1 cellular context compared by ENCODE assay signal in the genomic region with DNA sequence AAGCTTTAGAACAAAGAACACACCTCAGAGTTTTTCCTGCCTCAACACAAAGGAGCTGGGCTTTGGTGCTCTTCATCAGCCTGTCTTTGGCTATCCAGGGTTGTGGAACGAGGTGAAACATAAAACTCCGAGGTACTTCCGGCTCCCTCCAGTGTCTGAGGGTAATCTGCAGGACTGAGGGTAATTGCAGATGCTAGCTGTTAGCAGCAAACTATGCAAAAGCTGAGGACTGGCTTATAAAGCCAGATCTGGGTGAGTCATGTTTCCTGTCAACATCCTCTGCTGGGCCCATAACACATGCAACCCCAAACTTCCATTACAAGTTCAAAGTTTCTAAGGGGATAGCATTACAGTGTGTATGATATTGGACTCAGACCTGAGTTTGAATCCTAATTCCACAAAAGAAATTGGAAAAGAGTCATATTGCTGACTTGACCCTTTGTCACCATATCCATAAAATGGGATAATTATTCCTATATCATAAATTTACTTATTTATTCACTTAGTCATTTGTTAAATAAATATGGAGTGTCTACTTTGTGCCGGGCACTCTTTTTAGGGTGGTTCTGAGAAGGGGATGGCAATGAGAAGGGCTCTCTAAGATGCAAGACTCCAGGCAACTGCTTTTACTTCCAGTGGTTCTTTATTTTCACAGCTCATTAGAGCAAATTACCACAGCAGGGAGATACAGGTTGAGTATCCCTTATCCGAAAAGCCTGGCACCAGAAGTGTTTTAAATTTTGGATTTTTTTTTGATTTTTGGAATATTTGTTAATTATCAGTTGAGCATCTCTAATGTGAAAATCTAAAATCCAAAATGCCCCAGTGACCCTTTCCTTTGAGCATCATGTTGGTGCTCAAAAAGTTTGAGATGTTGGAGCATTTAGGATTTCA.
TF ChIP-seq lines count a peak whose summit lies in the region.

No MANE protein-coding gene starts in this region.

TF ChIP-seq in HepG2, 621 proteins besides CTCF, POLR2A, EP300 and RAD21 (continues in another document):
- peak; percentile 25; the same call in 1 of the 2 replicates for TF ChIP-seq ZNF652 (CRISPR knock-in tag; IDR thresholded peaks at IDR 0.05; ENCODE audit: borderline replicate concordance, low read depth)
- 0 out of 2 replicates have a peak, but pooled peaks have one; percentile 22 for TF ChIP-seq NFIC (IDR thresholded peaks at IDR 0.05; ENCODE audit: low read length)
- TF ChIP-seq, protein P1, sequence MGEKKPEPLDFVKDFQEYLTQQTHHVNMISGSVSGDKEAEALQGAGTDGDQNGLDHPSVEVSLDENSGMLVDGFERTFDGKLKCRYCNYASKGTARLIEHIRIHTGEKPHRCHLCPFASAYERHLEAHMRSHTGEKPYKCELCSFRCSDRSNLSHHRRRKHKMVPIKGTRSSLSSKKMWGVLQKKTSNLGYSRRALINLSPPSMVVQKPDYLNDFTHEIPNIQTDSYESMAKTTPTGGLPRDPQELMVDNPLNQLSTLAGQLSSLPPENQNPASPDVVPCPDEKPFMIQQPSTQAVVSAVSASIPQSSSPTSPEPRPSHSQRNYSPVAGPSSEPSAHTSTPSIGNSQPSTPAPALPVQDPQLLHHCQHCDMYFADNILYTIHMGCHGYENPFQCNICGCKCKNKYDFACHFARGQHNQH (CRISPR knock-in tag; IDR thresholded peaks at IDR 0.05), result peak; percentile 68
- TF ChIP-seq, protein P2, sequence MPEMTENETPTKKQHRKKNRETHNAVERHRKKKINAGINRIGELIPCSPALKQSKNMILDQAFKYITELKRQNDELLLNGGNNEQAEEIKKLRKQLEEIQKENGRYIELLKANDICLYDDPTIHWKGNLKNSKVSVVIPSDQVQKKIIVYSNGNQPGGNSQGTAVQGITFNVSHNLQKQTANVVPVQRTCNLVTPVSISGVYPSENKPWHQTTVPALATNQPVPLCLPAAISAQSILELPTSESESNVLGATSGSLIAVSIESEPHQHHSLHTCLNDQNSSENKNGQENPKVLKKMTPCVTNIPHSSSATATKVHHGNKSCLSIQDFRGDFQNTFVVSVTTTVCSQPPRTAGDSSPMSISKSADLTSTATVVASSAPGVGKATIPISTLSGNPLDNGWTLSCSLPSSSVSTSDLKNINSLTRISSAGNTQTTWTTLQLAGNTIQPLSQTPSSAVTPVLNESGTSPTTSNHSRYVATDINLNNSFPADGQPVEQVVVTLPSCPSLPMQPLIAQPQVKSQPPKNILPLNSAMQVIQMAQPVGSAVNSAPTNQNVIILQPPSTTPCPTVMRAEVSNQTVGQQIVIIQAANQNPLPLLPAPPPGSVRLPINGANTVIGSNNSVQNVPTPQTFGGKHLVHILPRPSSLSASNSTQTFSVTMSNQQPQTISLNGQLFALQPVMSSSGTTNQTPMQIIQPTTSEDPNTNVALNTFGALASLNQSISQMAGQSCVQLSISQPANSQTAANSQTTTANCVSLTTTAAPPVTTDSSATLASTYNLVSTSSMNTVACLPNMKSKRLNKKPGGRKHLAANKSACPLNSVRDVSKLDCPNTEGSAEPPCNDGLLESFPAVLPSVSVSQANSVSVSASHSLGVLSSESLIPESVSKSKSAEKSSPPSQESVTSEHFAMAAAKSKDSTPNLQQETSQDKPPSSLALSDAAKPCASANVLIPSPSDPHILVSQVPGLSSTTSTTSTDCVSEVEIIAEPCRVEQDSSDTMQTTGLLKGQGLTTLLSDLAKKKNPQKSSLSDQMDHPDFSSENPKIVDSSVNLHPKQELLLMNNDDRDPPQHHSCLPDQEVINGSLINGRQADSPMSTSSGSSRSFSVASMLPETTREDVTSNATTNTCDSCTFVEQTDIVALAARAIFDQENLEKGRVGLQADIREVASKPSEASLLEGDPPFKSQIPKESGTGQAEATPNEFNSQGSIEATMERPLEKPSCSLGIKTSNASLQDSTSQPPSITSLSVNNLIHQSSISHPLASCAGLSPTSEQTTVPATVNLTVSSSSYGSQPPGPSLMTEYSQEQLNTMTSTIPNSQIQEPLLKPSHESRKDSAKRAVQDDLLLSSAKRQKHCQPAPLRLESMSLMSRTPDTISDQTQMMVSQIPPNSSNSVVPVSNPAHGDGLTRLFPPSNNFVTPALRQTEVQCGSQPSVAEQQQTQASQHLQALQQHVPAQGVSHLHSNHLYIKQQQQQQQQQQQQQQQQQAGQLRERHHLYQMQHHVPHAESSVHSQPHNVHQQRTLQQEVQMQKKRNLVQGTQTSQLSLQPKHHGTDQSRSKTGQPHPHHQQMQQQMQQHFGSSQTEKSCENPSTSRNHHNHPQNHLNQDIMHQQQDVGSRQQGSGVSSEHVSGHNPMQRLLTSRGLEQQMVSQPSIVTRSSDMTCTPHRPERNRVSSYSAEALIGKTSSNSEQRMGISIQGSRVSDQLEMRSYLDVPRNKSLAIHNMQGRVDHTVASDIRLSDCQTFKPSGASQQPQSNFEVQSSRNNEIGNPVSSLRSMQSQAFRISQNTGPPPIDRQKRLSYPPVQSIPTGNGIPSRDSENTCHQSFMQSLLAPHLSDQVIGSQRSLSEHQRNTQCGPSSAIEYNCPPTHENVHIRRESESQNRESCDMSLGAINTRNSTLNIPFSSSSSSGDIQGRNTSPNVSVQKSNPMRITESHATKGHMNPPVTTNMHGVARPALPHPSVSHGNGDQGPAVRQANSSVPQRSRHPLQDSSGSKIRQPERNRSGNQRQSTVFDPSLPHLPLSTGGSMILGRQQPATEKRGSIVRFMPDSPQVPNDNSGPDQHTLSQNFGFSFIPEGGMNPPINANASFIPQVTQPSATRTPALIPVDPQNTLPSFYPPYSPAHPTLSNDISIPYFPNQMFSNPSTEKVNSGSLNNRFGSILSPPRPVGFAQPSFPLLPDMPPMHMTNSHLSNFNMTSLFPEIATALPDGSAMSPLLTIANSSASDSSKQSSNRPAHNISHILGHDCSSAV (CRISPR knock-in tag; IDR thresholded peaks at IDR 0.05; ENCODE audit: borderline replicate concordance), result no peak
- 0 out of 2 replicates have a peak, but pooled peaks have one; percentile 34 for TF ChIP-seq ZFX (CRISPR knock-in tag; IDR thresholded peaks at IDR 0.05; ENCODE audit: low read depth)
- no peak for TF ChIP-seq HINFP (CRISPR knock-in tag; IDR thresholded peaks at IDR 0.05; ENCODE audit: low read depth)
- no peak for TF ChIP-seq CHCHD3 (CRISPR knock-in tag; IDR thresholded peaks at IDR 0.05)
- TF ChIP-seq RBFOX2 (IDR thresholded peaks at IDR 0.05; ENCODE audit: low read depth, low read length), result peak; percentile 40; the same call in 1 of the 2 replicates
- no peak for TF ChIP-seq SNRNP70 (IDR thresholded peaks at IDR 0.05; ENCODE audit: low read depth, low read length)
- TF ChIP-seq TEAD3 (CRISPR knock-in tag; optimal IDR thresholded peaks at IDR 0.05; ENCODE audit: borderline replicate concordance), result peak; percentile 34
- TF ChIP-seq ADNP (CRISPR knock-in tag; IDR thresholded peaks at IDR 0.05), result no peak
- no peak; the same call in 1 of the 2 replicates for TF ChIP-seq ZSCAN9 (CRISPR knock-in tag; IDR thresholded peaks at IDR 0.05; ENCODE audit: borderline replicate concordance)
- TF ChIP-seq NCOA2 (CRISPR knock-in tag; IDR thresholded peaks at IDR 0.05), result no peak; the same call in 1 of the 2 replicates
- TF ChIP-seq YEATS4 (CRISPR knock-in tag; IDR thresholded peaks at IDR 0.05; ENCODE audit: borderline replicate concordance), result 0 out of 2 replicates have a peak, but pooled peaks have one; percentile 33
- peak; percentile 57; the same call in 1 of the 2 replicates for TF ChIP-seq ZGPAT (CRISPR knock-in tag; IDR thresholded peaks at IDR 0.05)
- TF ChIP-seq FOXO1 (CRISPR knock-in tag; IDR thresholded peaks at IDR 0.05), result peak; percentile 68; the same call in 1 of the 2 replicates
- TF ChIP-seq, protein P3, sequence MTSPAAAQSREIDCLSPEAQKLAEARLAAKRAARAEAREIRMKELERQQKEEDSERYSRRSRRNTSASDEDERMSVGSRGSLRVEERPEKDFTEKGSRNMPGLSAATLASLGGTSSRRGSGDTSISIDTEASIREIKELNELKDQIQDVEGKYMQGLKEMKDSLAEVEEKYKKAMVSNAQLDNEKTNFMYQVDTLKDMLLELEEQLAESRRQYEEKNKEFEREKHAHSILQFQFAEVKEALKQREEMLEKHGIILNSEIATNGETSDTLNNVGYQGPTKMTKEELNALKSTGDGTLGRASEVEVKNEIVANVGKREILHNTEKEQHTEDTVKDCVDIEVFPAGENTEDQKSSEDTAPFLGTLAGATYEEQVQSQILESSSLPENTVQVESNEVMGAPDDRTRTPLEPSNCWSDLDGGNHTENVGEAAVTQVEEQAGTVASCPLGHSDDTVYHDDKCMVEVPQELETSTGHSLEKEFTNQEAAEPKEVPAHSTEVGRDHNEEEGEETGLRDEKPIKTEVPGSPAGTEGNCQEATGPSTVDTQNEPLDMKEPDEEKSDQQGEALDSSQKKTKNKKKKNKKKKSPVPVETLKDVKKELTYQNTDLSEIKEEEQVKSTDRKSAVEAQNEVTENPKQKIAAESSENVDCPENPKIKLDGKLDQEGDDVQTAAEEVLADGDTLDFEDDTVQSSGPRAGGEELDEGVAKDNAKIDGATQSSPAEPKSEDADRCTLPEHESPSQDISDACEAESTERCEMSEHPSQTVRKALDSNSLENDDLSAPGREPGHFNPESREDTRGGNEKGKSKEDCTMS (CRISPR knock-in tag; conservative IDR thresholded peaks at IDR 0.05), result no peak
- no peak for TF ChIP-seq REST (IDR thresholded peaks at IDR 0.05; ENCODE audit: borderline replicate concordance in 1 of 2, low read depth in 1 of 2, low read length in 2 of 2)
- TF ChIP-seq, protein P4, sequence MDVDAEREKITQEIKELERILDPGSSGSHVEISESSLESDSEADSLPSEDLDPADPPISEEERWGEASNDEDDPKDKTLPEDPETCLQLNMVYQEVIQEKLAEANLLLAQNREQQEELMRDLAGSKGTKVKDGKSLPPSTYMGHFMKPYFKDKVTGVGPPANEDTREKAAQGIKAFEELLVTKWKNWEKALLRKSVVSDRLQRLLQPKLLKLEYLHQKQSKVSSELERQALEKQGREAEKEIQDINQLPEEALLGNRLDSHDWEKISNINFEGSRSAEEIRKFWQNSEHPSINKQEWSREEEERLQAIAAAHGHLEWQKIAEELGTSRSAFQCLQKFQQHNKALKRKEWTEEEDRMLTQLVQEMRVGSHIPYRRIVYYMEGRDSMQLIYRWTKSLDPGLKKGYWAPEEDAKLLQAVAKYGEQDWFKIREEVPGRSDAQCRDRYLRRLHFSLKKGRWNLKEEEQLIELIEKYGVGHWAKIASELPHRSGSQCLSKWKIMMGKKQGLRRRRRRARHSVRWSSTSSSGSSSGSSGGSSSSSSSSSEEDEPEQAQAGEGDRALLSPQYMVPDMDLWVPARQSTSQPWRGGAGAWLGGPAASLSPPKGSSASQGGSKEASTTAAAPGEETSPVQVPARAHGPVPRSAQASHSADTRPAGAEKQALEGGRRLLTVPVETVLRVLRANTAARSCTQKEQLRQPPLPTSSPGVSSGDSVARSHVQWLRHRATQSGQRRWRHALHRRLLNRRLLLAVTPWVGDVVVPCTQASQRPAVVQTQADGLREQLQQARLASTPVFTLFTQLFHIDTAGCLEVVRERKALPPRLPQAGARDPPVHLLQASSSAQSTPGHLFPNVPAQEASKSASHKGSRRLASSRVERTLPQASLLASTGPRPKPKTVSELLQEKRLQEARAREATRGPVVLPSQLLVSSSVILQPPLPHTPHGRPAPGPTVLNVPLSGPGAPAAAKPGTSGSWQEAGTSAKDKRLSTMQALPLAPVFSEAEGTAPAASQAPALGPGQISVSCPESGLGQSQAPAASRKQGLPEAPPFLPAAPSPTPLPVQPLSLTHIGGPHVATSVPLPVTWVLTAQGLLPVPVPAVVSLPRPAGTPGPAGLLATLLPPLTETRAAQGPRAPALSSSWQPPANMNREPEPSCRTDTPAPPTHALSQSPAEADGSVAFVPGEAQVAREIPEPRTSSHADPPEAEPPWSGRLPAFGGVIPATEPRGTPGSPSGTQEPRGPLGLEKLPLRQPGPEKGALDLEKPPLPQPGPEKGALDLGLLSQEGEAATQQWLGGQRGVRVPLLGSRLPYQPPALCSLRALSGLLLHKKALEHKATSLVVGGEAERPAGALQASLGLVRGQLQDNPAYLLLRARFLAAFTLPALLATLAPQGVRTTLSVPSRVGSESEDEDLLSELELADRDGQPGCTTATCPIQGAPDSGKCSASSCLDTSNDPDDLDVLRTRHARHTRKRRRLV (CRISPR knock-in tag; IDR thresholded peaks at IDR 0.05), result peak; percentile 99
- TF ChIP-seq PITX1 (CRISPR knock-in tag; IDR thresholded peaks at IDR 0.05), result 0 out of 2 replicates have a peak, but pooled peaks have one; percentile 13
